ENCODE assay signal across 8 cellular contexts in the genomic region with DNA sequence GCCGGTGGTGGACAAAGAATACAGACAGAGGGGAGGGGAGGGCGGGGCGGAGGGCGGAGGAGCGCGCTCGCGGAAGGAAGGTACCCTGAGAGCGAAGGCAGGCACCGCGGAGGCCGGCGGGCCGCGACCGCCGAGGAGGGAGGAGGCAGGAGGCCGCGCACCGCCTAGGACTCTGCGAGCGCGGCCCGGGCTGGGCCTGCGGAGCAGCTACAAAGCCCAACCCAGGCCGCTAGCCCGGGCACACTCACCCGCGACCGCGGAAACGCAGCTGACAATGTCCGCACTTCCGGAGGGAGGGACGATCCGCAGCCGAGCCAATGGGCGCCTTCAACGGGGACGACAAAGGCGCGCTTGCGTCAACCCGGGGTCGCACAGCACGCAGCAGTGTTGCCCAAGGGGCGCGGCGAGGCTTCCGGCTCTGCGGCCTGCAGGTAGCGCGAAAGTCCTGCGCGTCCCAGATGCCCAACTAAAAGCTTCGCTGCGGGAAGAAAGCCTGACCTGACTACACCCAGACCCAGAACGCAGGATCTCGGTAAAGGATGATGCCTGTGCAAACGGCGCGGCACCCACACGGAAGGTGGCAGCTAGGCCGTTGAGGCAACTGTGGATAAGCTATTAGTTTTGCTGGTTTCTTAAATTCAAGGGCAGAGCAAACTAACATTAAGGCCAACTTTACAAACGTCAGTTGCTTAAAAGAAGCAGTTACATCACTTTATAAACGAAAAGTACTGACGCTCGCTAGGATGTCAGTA. TPM values are rescaled to one million over a fixed set of nuclear protein-coding genes. Genes with fewer than 3 reads are reported as not detected.
DNase-seq lines count a peak whose midpoint lies in the region; ATAC-seq, FAIRE-seq and TF ChIP-seq lines count a peak whose summit lies in the region.

A gene (minus strand): TSS at position 276 of the 752 bp plus-strand sequence. CDS start 3,486 bp downstream, outside the sequence.

- H2AK5ac ChIP-seq in H1 (ENCODE audit: low read depth, low read length) (no peak within 1 kb of the TSS), mesendoderm (ENCODE audit: low read length) (no peak within 1 kb of the TSS)

- H3K79me1 ChIP-seq in H1 (ENCODE audit: low read depth, low read length) = no peaks in the 10 kb centered on the region
- H3K79me1 ChIP-seq in mesendoderm (ENCODE audit: low read length) = peaks cover 4% of the 10 kb centered on the region

- H3K9me3 ChIP-seq in H1 (ENCODE audit: insufficient read depth in 2 of 2, low read depth in 1 of 2, low read length in 1 of 2) = no peaks in the 10 kb centered on the region

- peak; percentile 92 to 98 for TF ChIP-seq POLR2A in H1 (IDR thresholded peaks at IDR 0.05; ENCODE audit: control extremely low read depth in 1 of 2, low read depth in 2 of 2, low read length in 2 of 2)

- peaks cover 7% of the 10 kb centered on the region for H3K23me2 ChIP-seq in H1 (ENCODE audit: low read depth, low read length)

- H3K18ac ChIP-seq in H1 (ENCODE audit: extremely low read depth, low read length) (peak within 1 kb of the TSS; percentile 93), mesendoderm (ENCODE audit: low read length) (no peak within 1 kb of the TSS)

- H4K91ac ChIP-seq in H1 (replicated peaks; ENCODE audit: insufficient read length, low read length) = no peak within 1 kb of the TSS

- CTCF ChIA-PET in H1 (lab: Charles Lee; ENCODE audit: partially characterized antibody) = interaction anchor here (0.7 to 1.7 kb wide), 5 partner anchors 10 to 279 kb away, joined by 3 to 6 read pairs (median 3); no protein-coding TSS in a partner anchor

- H2BK120ac ChIP-seq in H1 (replicated peaks; ENCODE audit: low read depth, low read length) = no peak within 1 kb of the TSS
- no peak within 1 kb of the TSS for H2BK120ac ChIP-seq in mesendoderm (ENCODE audit: low read depth, low read length)

- no peak within 1 kb of the TSS for H2AFZ ChIP-seq in H1 (ENCODE audit: low read length)

- no peak within 1 kb of the TSS for H4K5ac ChIP-seq in H1 (ENCODE audit: insufficient read length, low read depth, low read length)
- H4K5ac ChIP-seq in mesendoderm (ENCODE audit: low read length) = no peak within 1 kb of the TSS

- DNase-seq in COLO668 (lab: John Stamatoyannopoulos, UW; ENCODE audit: unreplicated experiment) (peak; percentile 98), HT1080 (ENCODE audit: low read depth) (peak; percentile 97), NOMO-1 treated with DMSO at 0.1 percent for 48 hours (lab: John Stamatoyannopoulos, UW; ENCODE audit: unreplicated experiment) (peak; percentile 90), H1 (ENCODE audit: low read depth in 1 of 2, low spot score in 2 of 2) (peak; percentile 90 to 94), mesendoderm (peak; percentile 98)
- DNase-seq in activated CD8-positive, alpha-beta memory T cell treated with anti-CD3 and anti-CD28 coated beads for 4 hours (ENCODE audit: low read depth in 2 of 2) = peak; percentile 86 to 88
- peak; percentile 89 for DNase-seq in stimulated activated CD8-positive, alpha-beta memory T cell treated with anti-CD3 and anti-CD28 coated beads, Interleukin-15, amount 100 ng/mL, for 1 hour (ENCODE audit: low read depth)

- WGBS in H1 (ENCODE audit: extremely low coverage in 1 of 2, insufficient coverage in 1 of 2, insufficient read length in 1 of 2, insufficient replicate concordance in 2 of 2, low coverage in 1 of 2, low lambda C conversion rate in 2 of 2, missing lambda C conversion rate in 1 of 2), 2 experiments = 8% methylated on average over 54 of the region's 68 CpGs; no CpG with 5 or more reads in 1 of the 2 experiments
- no CpG with 5 or more reads among the region's 68 CpGs for WGBS in mesendoderm (ENCODE audit: extremely low coverage, insufficient coverage, low lambda C conversion rate)

- H3K4me2 ChIP-seq in H1 (ENCODE audit: insufficient read depth in 1 of 2, low read depth in 2 of 2, low read length in 2 of 2) = peak within 1 kb of the TSS; percentile 75 to 86
- peak within 1 kb of the TSS; percentile 25 for H3K4me2 ChIP-seq in mesendoderm (ENCODE audit: low read length)

- H3K27ac ChIP-seq in H1 (ENCODE audit: low read depth, low read length) (peak within 1 kb of the TSS; percentile 73; the same call in 1 of the 2 replicates), mesendoderm (ENCODE audit: low read depth, low read length) (peak within 1 kb of the TSS; percentile 61)

- H3K79me2 ChIP-seq in H1 (ENCODE audit: control insufficient read depth in 1 of 2, insufficient read depth in 2 of 2, low read length in 2 of 2) (peaks cover 6 to 46% of the 10 kb centered on the region in 2 experiments), mesendoderm (ENCODE audit: control insufficient read depth, insufficient read depth, low read length) (peaks cover 33% of the 10 kb centered on the region)

- peak within 1 kb of the TSS; percentile 14 for H2BK5ac ChIP-seq in H1 (ENCODE audit: low read depth, low read length)
- H2BK5ac ChIP-seq in mesendoderm (ENCODE audit: low read length) = no peak within 1 kb of the TSS

- peaks cover 7% of the 10 kb centered on the region in 2 experiments for H4K20me1 ChIP-seq in H1 (replicated peaks in 1 of 2; ENCODE audit: control insufficient read depth in 1 of 2, insufficient read depth in 2 of 2, low read length in 2 of 2)

- H3K4me3 ChIP-seq in H1 (ENCODE audit: extremely low read depth in 1 of 4, insufficient read depth in 2 of 4, low read depth in 3 of 4, low read length in 4 of 4) (peak within 1 kb of the TSS; percentile 72 to 93 (median 90)), mesendoderm (ENCODE audit: low read length) (peak within 1 kb of the TSS; percentile 23)

- peak within 1 kb of the TSS; percentile 45; the same call in 1 of the 2 replicates for H4K8ac ChIP-seq in H1 (ENCODE audit: extremely low read depth, insufficient read depth, low read length)
- H4K8ac ChIP-seq in mesendoderm (ENCODE audit: low read depth, low read length) = no peak within 1 kb of the TSS

- no peak within 1 kb of the TSS for H3K14ac ChIP-seq in H1 (ENCODE audit: insufficient read length)

- peak; percentile 90 for ATAC-seq in GM21360 (IDR thresholded peaks at IDR 0.05; ENCODE audit: unreplicated experiment)

- H3K9ac ChIP-seq in H1 (replicated peaks in 1 of 4; ENCODE audit: extremely low read depth in 1 of 4, low read depth in 3 of 4, low read length in 3 of 4) = peak within 1 kb of the TSS; percentile 61 to 83 (median 68)
- H3K9ac ChIP-seq in mesendoderm (ENCODE audit: low read length) = peak within 1 kb of the TSS; percentile 44

- no peak within 1 kb of the TSS for H2BK20ac ChIP-seq in H1 (ENCODE audit: low read length)

- peak within 1 kb of the TSS; percentile 24 for H3K56ac ChIP-seq in H1 (replicated peaks; ENCODE audit: insufficient read length, low read depth, low read length)
- peak within 1 kb of the TSS; percentile 89 for H3K56ac ChIP-seq in mesendoderm (ENCODE audit: low read length)

- H3K4me1 ChIP-seq in H1 (replicated peaks in 1 of 4; ENCODE audit: control insufficient read depth in 3 of 4, insufficient read depth in 4 of 4, low read length in 3 of 4) (peaks cover 0 to 8% (median 0%) of the 10 kb centered on the region in 4 experiments; a peak in 2 of 7 replicates), mesendoderm (ENCODE audit: control insufficient read depth, low read depth, low read length) (peaks cover 2% of the 10 kb centered on the region)

- H3K4ac ChIP-seq in H1 (replicated peaks; ENCODE audit: insufficient read length, low read depth, low read length) (peak within 1 kb of the TSS; percentile 27), mesendoderm (ENCODE audit: low read depth, low read length) (no peak within 1 kb of the TSS)

- no peak within 1 kb of the TSS for H2BK15ac ChIP-seq in H1 (ENCODE audit: low read length)
- no peak within 1 kb of the TSS for H2BK15ac ChIP-seq in mesendoderm (replicated peaks; ENCODE audit: low read depth)

- H3K27me3 ChIP-seq in H1 (replicated peaks in 1 of 4; ENCODE audit: control insufficient read depth in 3 of 4, extremely low read depth in 1 of 4, insufficient read depth in 3 of 4, low read length in 3 of 4) (no peaks in the 10 kb centered on the region), mesendoderm (ENCODE audit: insufficient read depth, low read length, poor library complexity) (no peaks in the 10 kb centered on the region)

- POLR2A ChIA-PET in H1 (lab: Charles Lee; ENCODE audit: partially characterized antibody) = interaction anchor here (0.6 to 6.9 kb wide), 24 partner anchors 11 to 1011 kb away, joined by 3 to 59 read pairs (median 4); a partner anchor contains a TSS

- H3K36me3 ChIP-seq in H1 (ENCODE audit: control insufficient read depth in 2 of 4, insufficient read depth in 4 of 4, low read length in 3 of 4) (peaks cover 15 to 55% (median 43%) of the 10 kb centered on the region in 4 experiments), mesendoderm (ENCODE audit: control insufficient read depth, insufficient read depth, low read length) (peaks cover 18% of the 10 kb centered on the region)

- H3K23ac ChIP-seq in H1 (ENCODE audit: insufficient read length) = no peak within 1 kb of the TSS
- no peak within 1 kb of the TSS for H3K23ac ChIP-seq in mesendoderm (ENCODE audit: low read length)

- FAIRE-seq in H1 (lab: Jason Lieb, UNC) = no peak

- TF ChIP-seq CTCF in H1 (IDR thresholded peaks at IDR 0.05; ENCODE audit: control extremely low read depth in 1 of 3, insufficient read depth in 1 of 3, low read depth in 1 of 3, low read length in 3 of 3) = no peak

- TF ChIP-seq RAD21 in H1 (IDR thresholded peaks at IDR 0.05 in 1 of 2, conservative IDR thresholded peaks at IDR 0.05 in 1 of 2; ENCODE audit: low read depth in 2 of 2, low read length in 2 of 2) = peak; percentile 14 to 21; a peak in 3 of 4 replicates

- TF ChIP-seq EP300 in H1 (IDR thresholded peaks at IDR 0.05; ENCODE audit: borderline replicate concordance in 1 of 2, low read depth in 2 of 2, low read length in 2 of 2) = no peak

- peak within 1 kb of the TSS; percentile 31; the same call in 1 of the 2 replicates for H2BK12ac ChIP-seq in H1 (ENCODE audit: low read depth, low read length)

TF ChIP-seq in H1, 55 proteins besides CTCF, POLR2A, EP300 and RAD21 (continues in another document):
- peak; percentile 70; the same call in 1 of the 2 replicates for TF ChIP-seq TBP (IDR thresholded peaks at IDR 0.05; ENCODE audit: low read depth, low read length)

RNA-seq across cellular contexts. Expression of the gene that starts here (rescaled TPM):
- 10.7 and 23.4 TPM in 2 replicates for total RNA-seq in HT1080 (2014; rRNA removed; shearing (Covaris generic))
- polyA plus RNA-seq in HT1080 (2015; cell fraction: cytosol; rRNA removed) = 69.3 and 70.2 TPM in 2 replicates
- polyA plus RNA-seq in HT1080 (2015; cell fraction: nucleus; rRNA removed) = 19.6 and 20.1 TPM in 2 replicates
- 20.1 and 22.9 TPM in 2 replicates for total RNA-seq in H1 (2021; fragmentation: NEBNext Ultra II Directional; extraction: Animal tissue kit (Norgen Biotek cat#: 25700))
- polyA plus RNA-seq in H1 (2011; rRNA removed) = 14.9 and 17.3 TPM in 2 replicates
- polyA plus RNA-seq in H1 (2011; cell fraction: cytosol; rRNA removed) = 21.1 TPM
- 11.5 TPM for polyA plus RNA-seq in H1 (2011; cell fraction: nucleus; rRNA removed)
- polyA plus RNA-seq in H1 (2012, experiment 1 of 2) = 5.7 to 9.1 TPM (median 8.2 TPM) in 4 replicates
- 17.5 TPM for polyA plus RNA-seq in H1 (2012, experiment 2 of 2)
- polyA plus RNA-seq in H1 (2013, experiment 1 of 2) = 39.6 TPM
- polyA plus RNA-seq in H1 (2013, experiment 2 of 2) = 42.4 TPM
- polyA minus RNA-seq in H1 (2011; rRNA and poly(A)+ RNA removed) = 1.1 and 1.7 TPM in 2 replicates
- 8.6 TPM for polyA minus RNA-seq in H1 (2011; cell fraction: cytosol; rRNA and poly(A)+ RNA removed)
- polyA minus RNA-seq in H1 (2011; cell fraction: nucleus; rRNA and poly(A)+ RNA removed) = 6.0 TPM
- 35.0 TPM for polyA plus RNA-seq in mesendoderm (2013, experiment 1 of 2)
- 34.4 TPM for polyA plus RNA-seq in mesendoderm (2013, experiment 2 of 2)

Comparison
In these comparisons a context has a peak if more than half of its experiments do, and no peak if none do; other contexts are left out.
1. Peak in every context shown above with its lines: DNase-seq, ATAC-seq, H3K4me3 ChIP-seq and H3K27ac ChIP-seq.